In genomic region chr1:177223359-177223758, GRCh38 we compare ENCODE assay signal across 21 cellular contexts. TPM values are rescaled to one million over a fixed set of nuclear protein-coding genes. Genes with fewer than 3 reads are reported as not detected.
DNase-seq lines count a peak whose midpoint lies in the region; ATAC-seq, FAIRE-seq and TF ChIP-seq lines count a peak whose summit lies in the region.
"Had no signal": no experiment of that assay in that cellular context is flagged by ENCODE, and none has a peak within 500 bp of the region (broad histone marks: within the 10 kb centered on the region; RNA-seq: fewer than 3 reads in every experiment).

No MANE protein-coding gene starts in this region.

- no peak overlapping the region for H3K9ac ChIP-seq in GM12878 (ENCODE audit: control insufficient read depth, insufficient read depth, low read length)

- CTCF ChIA-PET in GM12878 (lab: Yijun Ruan, JAX) = no interaction called here
- CTCF ChIA-PET in RWPE1 (lab: Yijun Ruan, JAX) = no interaction called here

- in situ Hi-C loops in GM12878 (cut with MboI) = no loop called here

- no peak for TF ChIP-seq CTCF in GM12878 (IDR thresholded peaks at IDR 0.05 in 2 of 3, conservative IDR thresholded peaks at IDR 0.05 in 1 of 3; ENCODE audit: control insufficient read depth in 2 of 3, extremely low read depth in 1 of 3, insufficient read depth in 1 of 3, low read depth in 3 of 3, low read length in 3 of 3)
- no peak for TF ChIP-seq CTCF in RWPE1 (conservative IDR thresholded peaks at IDR 0.05; ENCODE audit: low read depth)
- TF ChIP-seq CTCF in breast epithelium (IDR thresholded peaks at IDR 0.05) = no peak

- no peak for TF ChIP-seq RAD21 in GM12878 (IDR thresholded peaks at IDR 0.05; ENCODE audit: insufficient read depth, low read depth, low read length)

- H3K27ac ChIP-seq in GM12878 (ENCODE audit: control insufficient read depth, insufficient read depth) = no peak overlapping the region
- H3K27ac ChIP-seq in RWPE1 = no peak overlapping the region
- H3K27ac ChIP-seq in breast epithelium = no peak overlapping the region
- H3K27ac ChIP-seq: C4-2B had no signal

- WGBS in GM12878 (ENCODE audit: insufficient coverage, insufficient replicate concordance, low lambda C conversion rate, missing lambda C conversion rate) = 0% methylated on average over 2 of the region's 2 CpGs

- H2AFZ ChIP-seq in GM12878 (ENCODE audit: control insufficient read depth, low read depth, low read length) = no peak overlapping the region

- H4K20me1 ChIP-seq in GM12878 (ENCODE audit: control insufficient read depth, insufficient read depth) = no peaks in the 10 kb centered on the region

- H3K4me2 ChIP-seq in GM12878 (ENCODE audit: control insufficient read depth, insufficient read depth) = no peak overlapping the region

- H3K4me1 ChIP-seq in GM12878 (ENCODE audit: control insufficient read depth, insufficient read depth, low read length) (no peaks in the 10 kb centered on the region), breast epithelium (no peaks in the 10 kb centered on the region)
- H3K4me1 ChIP-seq: Caco-2, HAP-1 had no signal

- intact Hi-C loops in GM12878 (cut with micrococcal nuclease; ENCODE audit: unreplicated experiment) (no loop called here), breast epithelium (cut with DNase I; ENCODE audit: low total_unique reads) (loop anchor here (5.0 kb wide), 1 partner anchor 154 kb away; no protein-coding TSS in a partner anchor)

- BruUV-seq in GM12878 (replicated peaks; lab: Mats Ljungman, UMichigan) = no TSS peak

- DNase-seq in GM12891 (ENCODE audit: insufficient read length, low spot score) (no peak), NAMALWA (ENCODE audit: low spot score) (peak; percentile 4), GM12878 (ENCODE audit: low read depth, low spot score) (no peak), C1 segment of cervical spinal cord (lab: John Stamatoyannopoulos, UW) (no peak), RWPE1 (ENCODE audit: low spot score) (no peak), breast epithelium (ENCODE audit: low spot score in 2 of 2) (no peak)
- DNase-seq: Caco-2; CD4-positive, CD25-positive, alpha-beta regulatory T cell; CD8-positive, alpha-beta T cell; DMS153; DMS79; EL; GDM1; GOT3; HFFc6 had no signal

- SMC1A ChIA-PET in GM12878 (lab: Charles Lee; ENCODE audit: uncharacterized antibody, unreplicated experiment) = no interaction called here

- H3K79me2 ChIP-seq in GM12878 (ENCODE audit: control insufficient read depth, insufficient read depth, low read length) = no peaks in the 10 kb centered on the region

- H3K4me3 ChIP-seq in GM12878 (no peak overlapping the region), breast epithelium (no peak overlapping the region)
- H3K4me3 ChIP-seq: HAP-1 had no signal

- no peak for FAIRE-seq in GM12891 (lab: Jason Lieb, UNC)
- FAIRE-seq in GM12878 (lab: Jason Lieb, UNC) = no peak
- FAIRE-seq: GM12892, H54 had no signal

- ATAC-seq in HG03103 (IDR thresholded peaks at IDR 0.05; ENCODE audit: low read depth, unreplicated experiment) (peak; percentile 58), GM12878 (peak; percentile 46; the same call in 2 of the 3 replicates)
- ATAC-seq: CD8-positive, alpha-beta T cell had no signal

- RAD21 ChIA-PET in GM12878 (lab: Charles Lee; ENCODE audit: unreplicated experiment) = no interaction called here

- H3K9me3 ChIP-seq in GM12878 (replicated peaks; ENCODE audit: control insufficient read depth, insufficient read depth, low read length) = no peaks in the 10 kb centered on the region
- no peaks in the 10 kb centered on the region for H3K9me3 ChIP-seq in breast epithelium
- H3K9me3 ChIP-seq: Caco-2, HAP-1 had no signal

- no peaks in the 10 kb centered on the region for H3K36me3 ChIP-seq in GM12878 (ENCODE audit: control insufficient read depth in 2 of 2, insufficient read depth in 2 of 2, low read length in 1 of 2)
- no peaks in the 10 kb centered on the region for H3K36me3 ChIP-seq in breast epithelium
- H3K36me3 ChIP-seq: HAP-1 had no signal

- no peak for TF ChIP-seq POLR2A in GM12891 (IDR thresholded peaks at IDR 0.05; ENCODE audit: low read depth, low read length)
- no peak for TF ChIP-seq POLR2A in GM12878 (IDR thresholded peaks at IDR 0.05; ENCODE audit: low read depth, low read length)
- TF ChIP-seq POLR2A in breast epithelium (IDR thresholded peaks at IDR 0.05) = no peak

- POLR2A ChIA-PET in GM12878 (lab: Charles Lee) = no interaction called here
- POLR2A ChIA-PET in RWPE1 (lab: Yijun Ruan, JAX; ENCODE audit: low non-redundant PET) = no interaction called here

- no peak for TF ChIP-seq EP300 in GM12878 (IDR thresholded peaks at IDR 0.05; ENCODE audit: borderline replicate concordance in 1 of 2, control insufficient read depth in 1 of 2, low read depth in 2 of 2, low read length in 2 of 2)

- H3K27me3 ChIP-seq in GM12878 (replicated peaks in 1 of 2; ENCODE audit: control insufficient read depth in 2 of 2, insufficient read depth in 2 of 2, low read length in 1 of 2) (0 out of 4 replicates have a peak, but pooled peaks cover 0 to 2% of the 10 kb centered on the region in 2 experiments), breast epithelium (no peaks in the 10 kb centered on the region)

TF ChIP-seq in GM12891, 5 proteins besides CTCF, POLR2A, EP300 and RAD21:
- no peak for TF ChIP-seq TAF1 (IDR thresholded peaks at IDR 0.05; ENCODE audit: low read depth, low read length)
- peak; percentile 80 for TF ChIP-seq SPI1 (IDR thresholded peaks at IDR 0.05; ENCODE audit: low read depth, low read length)
TF ChIP-seq in GM12891: peak in this region for 1.

TF ChIP-seq in GM12878, 131 proteins besides CTCF, POLR2A, EP300 and RAD21:
- TF ChIP-seq, protein P1, sequence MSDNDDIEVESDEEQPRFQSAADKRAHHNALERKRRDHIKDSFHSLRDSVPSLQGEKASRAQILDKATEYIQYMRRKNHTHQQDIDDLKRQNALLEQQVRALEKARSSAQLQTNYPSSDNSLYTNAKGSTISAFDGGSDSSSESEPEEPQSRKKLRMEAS (IDR thresholded peaks at IDR 0.05; ENCODE audit: low read depth, low read length) = no peak
- peak; percentile 53; the same call in 1 of the 2 replicates for TF ChIP-seq SPI1 (IDR thresholded peaks at IDR 0.05; ENCODE audit: borderline replicate concordance, insufficient read depth, low read depth, low read length)

RNA-seq across cellular contexts. Expression of gene BRINP2, which starts 52.6 kb away (rescaled TPM):
- polyA plus RNA-seq in GM12891 (2012; ENCODE audit: low read depth, missing spikeins) = 0.03 TPM
- not detected in 2 replicates for total RNA-seq in GM12878 (2013; cell fraction: nucleolus; rRNA removed)
- not detected in 2 replicates for total RNA-seq in GM12878 (2014; rRNA removed)
- total RNA-seq in GM12878 (2014; rRNA removed; fragmentation: Illumina TruSeq; extraction: Trizol) = not detected in 2 replicates
- total RNA-seq in GM12878 (2021) = not detected in 2 replicates
- not detected for polyA plus RNA-seq in GM12878 (2011; ENCODE audit: low read depth)
- polyA plus RNA-seq in GM12878 (2011; rRNA removed) = 0.03 and 0.04 TPM in 2 replicates
- 0.03 TPM in 1 of 2 replicates, not detected in the other for polyA plus RNA-seq in GM12878 (2011; cell fraction: cytosol; rRNA removed)
- 0.04 TPM in 1 of 2 replicates, not detected in the other for polyA plus RNA-seq in GM12878 (2011; cell fraction: nucleus; rRNA removed)
- not detected in 2 replicates for polyA plus RNA-seq in GM12878 (2012)
- polyA plus RNA-seq in GM12878 (2014; fragmentation: Illumina TruSeq; extraction: Trizol) = not detected in 2 replicates
- polyA plus RNA-seq in GM12878 (2014; fragmentation: Nextera tagmentation; extraction: Ambion mirVana) = not detected
- polyA plus RNA-seq in GM12878 (2014; rRNA removed) = 0.14 TPM in 1 of 2 replicates, not detected in the other
- polyA plus RNA-seq in GM12878 (2016; fragmentation: Nextera tagmentation; extraction: Ambion mirVana) = not detected
- polyA minus RNA-seq in GM12878 (2011; rRNA and poly(A)+ RNA removed) = not detected in 2 replicates
- polyA minus RNA-seq in GM12878 (2011; cell fraction: cytosol; rRNA and poly(A)+ RNA removed) = not detected in 2 replicates
- 0.19 TPM in 1 of 2 replicates, not detected in the other for polyA minus RNA-seq in GM12878 (2011; cell fraction: nucleus; rRNA and poly(A)+ RNA removed)
- total RNA-seq in breast epithelium = 1 to 10 TPM in 2 of 3 donors, under 1 TPM in 1; 0.48 to 2.9 (median 1.5) TPM
- total RNA-seq: A172; Caco-2; CD4-positive, CD25-positive, alpha-beta regulatory T cell; CD8-positive, alpha-beta T cell; HFFc6 had no signal
- polyA plus RNA-seq: CD4-positive, CD25-positive, alpha-beta regulatory T cell had no signal

RNA-seq across cellular contexts. Expression of gene ASTN1, which starts 58.8 kb away (rescaled TPM):
- not detected for polyA plus RNA-seq in GM12891 (2012; ENCODE audit: low read depth, missing spikeins)
- not detected in 2 replicates for total RNA-seq in GM12878 (2013; cell fraction: nucleolus; rRNA removed)
- total RNA-seq in GM12878 (2014; rRNA removed) (not detected in 2 replicates), GM12878 (2014; rRNA removed; fragmentation: Illumina TruSeq; extraction: Trizol) (not detected in 2 replicates), GM12878 (2021) (0.03 TPM in 1 of 2 replicates, not detected in the other), breast epithelium (1 to 10 TPM in 1 of 3 donors, under 1 TPM in 2; 0.16 to 1.5 (median 0.33) TPM)
- not detected for polyA plus RNA-seq in GM12878 (2011; ENCODE audit: low read depth)
- polyA plus RNA-seq in GM12878 (2011; rRNA removed) (not detected in 2 replicates), GM12878 (2014; fragmentation: Illumina TruSeq; extraction: Trizol) (not detected in 2 replicates), GM12878 (2014; fragmentation: Nextera tagmentation; extraction: Ambion mirVana) (not detected), GM12878 (2014; rRNA removed) (0.04 TPM in 1 of 2 replicates, not detected in the other), GM12878 (2016; fragmentation: Nextera tagmentation; extraction: Ambion mirVana) (not detected)
- polyA plus RNA-seq in GM12878 (2011; cell fraction: cytosol; rRNA removed) = 0.01 TPM in 1 of 2 replicates, not detected in the other
- polyA plus RNA-seq in GM12878 (2011; cell fraction: nucleus; rRNA removed) = not detected in 2 replicates
- polyA plus RNA-seq in GM12878 (2012) = not detected in 2 replicates
- 0.10 TPM in 1 of 2 replicates, not detected in the other for polyA minus RNA-seq in GM12878 (2011; rRNA and poly(A)+ RNA removed)
- polyA minus RNA-seq in GM12878 (2011; cell fraction: cytosol; rRNA and poly(A)+ RNA removed) = not detected in 2 replicates
- not detected in 2 replicates for polyA minus RNA-seq in GM12878 (2011; cell fraction: nucleus; rRNA and poly(A)+ RNA removed)
- total RNA-seq: A172; Caco-2; CD4-positive, CD25-positive, alpha-beta regulatory T cell; CD8-positive, alpha-beta T cell; HFFc6 had no signal
- polyA plus RNA-seq: CD4-positive, CD25-positive, alpha-beta regulatory T cell had no signal
